ENCODE assay signal across 8 cellular contexts in genomic region chr7:128830231-128831177, GRCh38. TPM values are rescaled to one million over a fixed set of nuclear protein-coding genes. Genes with fewer than 3 reads are reported as not detected.
DNase-seq lines count a peak whose midpoint lies in the region; ATAC-seq and TF ChIP-seq lines count a peak whose summit lies in the region.

Gene FLNC, plus strand, starts transcription at chr7:128830406. Its CDS starts 232 bp downstream, at chr7:128830638.

- peak; percentile 89 for TF ChIP-seq POLR2A in esophagus muscularis mucosa (IDR thresholded peaks at IDR 0.05; ENCODE audit: low read depth)

- TF ChIP-seq EP300 in esophagus muscularis mucosa (IDR thresholded peaks at IDR 0.05), result no peak

- no peak within 1 kb of the TSS for H3K27ac ChIP-seq in A673 (ENCODE audit: low read depth, low read length, poor library complexity, severe bottlenecking)
- peak within 1 kb of the TSS; percentile 26; the same call in 1 of the 2 replicates for H3K27ac ChIP-seq in HUES6 (ENCODE audit: low read depth, low read length)
- peak within 1 kb of the TSS; percentile 97 to 99 (median 98) for H3K27ac ChIP-seq in esophagus muscularis mucosa (replicated peaks in 1 of 4)
- H3K27ac ChIP-seq in muscle layer of duodenum (ENCODE audit: low read length), result peak within 1 kb of the TSS; percentile 84
- peak within 1 kb of the TSS; percentile 91 to 97 for H3K27ac ChIP-seq in thoracic aorta

- intact Hi-C loops in A673 (cut with micrococcal nuclease; ENCODE audit: unreplicated experiment), result no loop called here
- intact Hi-C loops in esophagus muscularis mucosa (cut with DNase I), result loop anchor here (5.0 kb wide), 1 partner anchor 68 kb away; no protein-coding TSS in a partner anchor

- H3K9me3 ChIP-seq in A673 (ENCODE audit: low read depth, low read length, poor library complexity, severe bottlenecking), result no peaks in the 10 kb centered on the region
- no peaks in the 10 kb centered on the region for H3K9me3 ChIP-seq in HUES6 (ENCODE audit: control insufficient read depth, insufficient read depth, low read depth, low read length)
- H3K9me3 ChIP-seq in esophagus muscularis mucosa, result no peaks in the 10 kb centered on the region
- no peaks in the 10 kb centered on the region for H3K9me3 ChIP-seq in muscle layer of duodenum (ENCODE audit: control insufficient read depth in 1 of 2, low read length in 2 of 2)
- H3K9me3 ChIP-seq in thoracic aorta, result no peaks in the 10 kb centered on the region

- no peak for TF ChIP-seq CTCF in A673 (conservative IDR thresholded peaks at IDR 0.05; ENCODE audit: low read depth, low read length)
- TF ChIP-seq CTCF in esophagus muscularis mucosa (IDR thresholded peaks at IDR 0.05), result no peak
- TF ChIP-seq CTCF in thoracic aorta (IDR thresholded peaks at IDR 0.05), result no peak

- 8% methylated on average over 8 of the region's 109 CpGs for WGBS in esophagus muscularis mucosa

- peak; percentile 44 for DNase-seq in A673 (ENCODE audit: low spot score)
- DNase-seq in activated CD8-positive, alpha-beta memory T cell treated with anti-CD3 and anti-CD28 coated beads, Interleukin-2, amount 50 U/mL, for 48 hours, result peak; percentile 66
- no peak for DNase-seq in esophagus muscularis mucosa (ENCODE audit: extremely low spot score)
- no peak for DNase-seq in thoracic aorta (ENCODE audit: low spot score)
- no peak for DNase-seq in NCI-H1048 (lab: John Stamatoyannopoulos, UW)

- POLR2A ChIA-PET in A673 (lab: Charles Lee; ENCODE audit: low non-redundant PET), result no interaction called here

- H3K27me3 ChIP-seq in A673 (replicated peaks; ENCODE audit: insufficient read depth, low read depth, low read length, poor library complexity) (no peaks in the 10 kb centered on the region), HUES6 (ENCODE audit: control insufficient read depth, insufficient read depth, low read length) (peaks cover 18% of the 10 kb centered on the region), esophagus muscularis mucosa (peaks cover 0 to 4% (median 0%) of the 10 kb centered on the region in 4 donors), muscle layer of duodenum (ENCODE audit: low read depth, low read length) (peaks cover 4% of the 10 kb centered on the region), thoracic aorta (replicated peaks; ENCODE audit: insufficient read depth) (no peaks in the 10 kb centered on the region)

- H3K36me3 ChIP-seq in A673 (ENCODE audit: insufficient read depth, low read length, poor library complexity, severe bottlenecking), result no peaks in the 10 kb centered on the region
- H3K36me3 ChIP-seq in HUES6 (ENCODE audit: control insufficient read depth, insufficient read depth, low read length), result peaks cover 7% of the 10 kb centered on the region; the same call in 1 of the 2 replicates
- peaks cover 0 to 9% (median 6%) of the 10 kb centered on the region in 4 donors for H3K36me3 ChIP-seq in esophagus muscularis mucosa
- H3K36me3 ChIP-seq in muscle layer of duodenum (ENCODE audit: control insufficient read depth in 1 of 2, insufficient read depth in 2 of 2, low read length in 2 of 2), result peaks cover under 1 to 5% of the 10 kb centered on the region in 2 donors
- no peaks in the 10 kb centered on the region for H3K36me3 ChIP-seq in thoracic aorta

- ATAC-seq in thoracic aorta (ENCODE audit: insufficient number of reproducible peaks, low FRiP score, low read depth) (peak; percentile 4), HG02973 (IDR thresholded peaks at IDR 0.05; ENCODE audit: unreplicated experiment) (no peak)

- CTCF ChIA-PET in A673 (lab: Charles Lee), result no interaction called here

- BruUV-seq in A673 (replicated peaks; lab: Mats Ljungman, UMichigan), result no TSS peak

- H3K4me3 ChIP-seq in A673 (ENCODE audit: low read depth, low read length, poor library complexity, severe bottlenecking) (peak within 1 kb of the TSS; percentile 48), HUES6 (ENCODE audit: low read depth, low read length) (peak within 1 kb of the TSS; percentile 76), esophagus muscularis mucosa (peak within 1 kb of the TSS; percentile 79 to 86 (median 82)), muscle layer of duodenum (ENCODE audit: low read depth in 1 of 2, low read length in 2 of 2) (peak within 1 kb of the TSS; percentile 67 to 76), thoracic aorta (peak within 1 kb of the TSS; percentile 71)

- H3K4me1 ChIP-seq in A673 (ENCODE audit: insufficient read depth, low read length, poor library complexity, severe bottlenecking) (peaks cover 33% of the 10 kb centered on the region), HUES6 (ENCODE audit: control insufficient read depth, insufficient read depth, low read length) (peaks cover 47% of the 10 kb centered on the region), esophagus muscularis mucosa (peaks cover 63 to 86% (median 83%) of the 10 kb centered on the region in 4 donors), muscle layer of duodenum (ENCODE audit: control insufficient read depth in 1 of 2, insufficient read depth in 2 of 2, low read length in 2 of 2) (peaks cover 4 to 30% of the 10 kb centered on the region in 2 donors), thoracic aorta (ENCODE audit: control insufficient read depth in 1 of 2, low read depth in 2 of 2) (peaks cover 27 to 54% of the 10 kb centered on the region in 2 donors)

- H3K9ac ChIP-seq in HUES6 (ENCODE audit: low read length), result peak within 1 kb of the TSS; percentile 87

RNA-seq across cellular contexts. Expression of gene FLNC, which starts in this region (rescaled TPM):
- total RNA-seq in A673 (2021) (6.5 and 7.8 TPM in 2 replicates), esophagus muscularis mucosa (100 to 1,000 TPM; 391 to 932 (median 533) TPM), thoracic aorta (100 to 1,000 TPM; 157 to 273 TPM)

Comparison
In these comparisons a context has a peak if more than half of its experiments do, and no peak if none do; other contexts are left out.
1. RNA of gene FLNC (total RNA-seq): 391 to 932 TPM in esophagus muscularis mucosa and 157 to 273 TPM in thoracic aorta; 6.5 to 7.8 TPM in A673; every median in the first group is over 10 times any median in the second.
2. DNase-seq: peak in A673 (single experiment) and activated CD8-positive, alpha-beta memory T cell treated with anti-CD3 and anti-CD28 coated beads, Interleukin-2, amount 50 U/mL, for 48 hours (single experiment); none in esophagus muscularis mucosa (single experiment), thoracic aorta (single experiment) and NCI-H1048 (single experiment).
3. Peak in every context shown above with its lines, with median percentiles within 50 percentile points of each other: H3K4me3 ChIP-seq.